In genomic region chr3:197465996-197466549, GRCh38 we compare ENCODE assay signal across 14 cellular contexts.
DNase-seq lines count a peak whose midpoint lies in the region; ATAC-seq, FAIRE-seq and TF ChIP-seq lines count a peak whose summit lies in the region.
"Had no signal": no experiment of that assay in that cellular context is flagged by ENCODE, and none has a peak within 500 bp of the region (broad histone marks: within the 10 kb centered on the region; RNA-seq: fewer than 3 reads in every experiment).

No MANE protein-coding gene starts in this region.

- H3K27ac ChIP-seq in astrocyte (ENCODE audit: low read depth, low read length), result peak overlapping the region; percentile 71
- peak overlapping the region; percentile 58 for H3K27ac ChIP-seq in hepatocyte
- H3K27ac ChIP-seq in upper lobe of right lung, result no peak overlapping the region
- H3K27ac ChIP-seq: tibial artery had no signal

- peak; percentile 88 for ATAC-seq in activated naive CD8-positive, alpha-beta T cell treated with anti-CD3 and anti-CD28 coated beads, Interleukin-2, amount 50 U/mL, for 24 hours
- no peak for ATAC-seq in upper lobe of right lung
- no peak for ATAC-seq in Right ventricle myocardium superior (ENCODE audit: poor library complexity)
- ATAC-seq in HG03196 (IDR thresholded peaks at IDR 0.05; ENCODE audit: unreplicated experiment), result no peak
- ATAC-seq: T-cell had no signal

- no peaks in the 10 kb centered on the region for H3K27me3 ChIP-seq in astrocyte (ENCODE audit: insufficient read depth, low read length)
- H3K27me3 ChIP-seq in hepatocyte, result no peaks in the 10 kb centered on the region
- no peaks in the 10 kb centered on the region for H3K27me3 ChIP-seq in upper lobe of right lung

- 74% methylated on average over 3 of the region's 3 CpGs for WGBS in hepatocyte (ENCODE audit: low lambda C conversion rate, missing lambda C conversion rate)

- no peak for DNase-seq in activated naive CD8-positive, alpha-beta T cell treated with anti-CD3 and anti-CD28 coated beads, Interleukin-2, amount 50 U/mL, for 24 hours
- DNase-seq in activated naive CD8-positive, alpha-beta T cell treated with anti-CD3 and anti-CD28 coated beads for 36 hours, result no peak
- DNase-seq in astrocyte (ENCODE audit: low read depth), result peak; percentile 85
- no peak for DNase-seq in hepatocyte (ENCODE audit: low spot score)
- peak; percentile 1 for DNase-seq in upper lobe of right lung
- no peak for DNase-seq in Right ventricle myocardium superior
- DNase-seq in GF-D8 (lab: John Stamatoyannopoulos, UW), result no peak
- DNase-seq: central memory CD4-positive, alpha-beta T cell; NCI-H345; stimulated activated CD4-positive, alpha-beta T cell treated with anti-CD3 and anti-CD28 coated beads, Interleukin-4, amount 100 ng/mL, for 24 hours; T-cell; tibial artery had no signal

- TF ChIP-seq CTCF in astrocyte (IDR thresholded peaks at IDR 0.05; ENCODE audit: insufficient read depth, low read depth, low read length) (no peak), hepatocyte (IDR thresholded peaks at IDR 0.05; ENCODE audit: poor library complexity) (no peak), upper lobe of right lung (IDR thresholded peaks at IDR 0.05) (no peak)

- FAIRE-seq in astrocyte (lab: Jason Lieb, UNC), result peak; percentile 26

- no peaks in the 10 kb centered on the region for H3K36me3 Mint-ChIP-seq in activated naive CD8-positive, alpha-beta T cell treated with anti-CD3 and anti-CD28 coated beads, Interleukin-2, amount 50 U/mL, for 24 hours (ENCODE audit: low read depth)
- H3K36me3 Mint-ChIP-seq in activated naive CD8-positive, alpha-beta T cell treated with anti-CD3 and anti-CD28 coated beads for 36 hours, result no peaks in the 10 kb centered on the region
- H3K36me3 Mint-ChIP-seq in astrocyte (ENCODE audit: low read depth, unreplicated experiment), result no peaks in the 10 kb centered on the region
- H3K36me3 Mint-ChIP-seq: T-cell had no signal

- H3K4me3 Mint-ChIP-seq in activated naive CD8-positive, alpha-beta T cell treated with anti-CD3 and anti-CD28 coated beads, Interleukin-2, amount 50 U/mL, for 24 hours, result peak overlapping the region; percentile 27
- no peak overlapping the region for H3K4me3 Mint-ChIP-seq in activated naive CD8-positive, alpha-beta T cell treated with anti-CD3 and anti-CD28 coated beads for 36 hours
- peak overlapping the region; percentile 54 for H3K4me3 Mint-ChIP-seq in astrocyte (ENCODE audit: unreplicated experiment)
- H3K4me3 Mint-ChIP-seq: T-cell had no signal

- intact Hi-C loops in upper lobe of right lung (cut with DNase I) (no loop called here), Right ventricle myocardium superior (cut with DNase I) (no loop called here)

- no peaks in the 10 kb centered on the region for H3K9me3 Mint-ChIP-seq in activated naive CD8-positive, alpha-beta T cell treated with anti-CD3 and anti-CD28 coated beads, Interleukin-2, amount 50 U/mL, for 24 hours
- peaks cover under 1% of the 10 kb centered on the region for H3K9me3 Mint-ChIP-seq in activated naive CD8-positive, alpha-beta T cell treated with anti-CD3 and anti-CD28 coated beads for 36 hours
- no peaks in the 10 kb centered on the region for H3K9me3 Mint-ChIP-seq in astrocyte (ENCODE audit: unreplicated experiment)
- H3K9me3 Mint-ChIP-seq: neural crest cell, T-cell had no signal

- no peaks in the 10 kb centered on the region for H3K9me2 ChIP-seq in hepatocyte (replicated peaks; ENCODE audit: insufficient read depth)

- H3K4me1 ChIP-seq in astrocyte (ENCODE audit: insufficient read depth, low read length) (peaks cover 31% of the 10 kb centered on the region), hepatocyte (ENCODE audit: insufficient read depth) (peaks cover 37% of the 10 kb centered on the region), upper lobe of right lung (peaks cover 8% of the 10 kb centered on the region)

- peak overlapping the region; percentile 63 for H3K9ac ChIP-seq in astrocyte (ENCODE audit: low read length)

- H3K4me2 ChIP-seq in astrocyte (ENCODE audit: low read length) (peak overlapping the region; percentile 78), hepatocyte (no peak overlapping the region)

- H3K36me3 ChIP-seq in astrocyte (ENCODE audit: insufficient read depth, low read length) (no peaks in the 10 kb centered on the region), hepatocyte (replicated peaks; ENCODE audit: insufficient read depth, low read depth) (no peaks in the 10 kb centered on the region), upper lobe of right lung (no peaks in the 10 kb centered on the region)
- H3K36me3 ChIP-seq: tibial artery had no signal

- H3K9me3 ChIP-seq in astrocyte (ENCODE audit: insufficient read depth, low read depth, low read length) (no peaks in the 10 kb centered on the region), hepatocyte (ENCODE audit: low read depth) (no peaks in the 10 kb centered on the region), upper lobe of right lung (no peaks in the 10 kb centered on the region)
- H3K9me3 ChIP-seq: tibial artery had no signal

- H3K27me3 Mint-ChIP-seq in activated naive CD8-positive, alpha-beta T cell treated with anti-CD3 and anti-CD28 coated beads, Interleukin-2, amount 50 U/mL, for 24 hours, result peaks cover 42% of the 10 kb centered on the region
- H3K27me3 Mint-ChIP-seq in activated naive CD8-positive, alpha-beta T cell treated with anti-CD3 and anti-CD28 coated beads for 36 hours, result peaks cover 65% of the 10 kb centered on the region
- H3K27me3 Mint-ChIP-seq in astrocyte (ENCODE audit: low read depth, unreplicated experiment), result no peaks in the 10 kb centered on the region

- peak overlapping the region; percentile 79 for H3K27ac Mint-ChIP-seq in activated naive CD8-positive, alpha-beta T cell treated with anti-CD3 and anti-CD28 coated beads, Interleukin-2, amount 50 U/mL, for 24 hours
- H3K27ac Mint-ChIP-seq in activated naive CD8-positive, alpha-beta T cell treated with anti-CD3 and anti-CD28 coated beads for 36 hours, result no peak overlapping the region
- H3K27ac Mint-ChIP-seq in astrocyte (ENCODE audit: unreplicated experiment), result peak overlapping the region; percentile 85
- H3K27ac Mint-ChIP-seq: T-cell had no signal

- H4K20me1 ChIP-seq in astrocyte (ENCODE audit: insufficient read depth, low read length) (no peaks in the 10 kb centered on the region), hepatocyte (ENCODE audit: insufficient read depth, poor library complexity, severe bottlenecking) (no peaks in the 10 kb centered on the region)

- no peak overlapping the region for H3K4me3 ChIP-seq in astrocyte (ENCODE audit: insufficient read depth, low read depth, low read length)
- H3K4me3 ChIP-seq in hepatocyte, result no peak overlapping the region
- no peak overlapping the region for H3K4me3 ChIP-seq in upper lobe of right lung
- H3K4me3 ChIP-seq: tibial artery had no signal

- H3K79me2 ChIP-seq in astrocyte (ENCODE audit: insufficient read depth, low read length) (no peaks in the 10 kb centered on the region), hepatocyte (no peaks in the 10 kb centered on the region)

- no peak overlapping the region for H2AFZ ChIP-seq in astrocyte (ENCODE audit: low read depth, low read length)
- H2AFZ ChIP-seq in hepatocyte, result no peak overlapping the region

- peaks cover 43% of the 10 kb centered on the region for H3K4me1 Mint-ChIP-seq in activated naive CD8-positive, alpha-beta T cell treated with anti-CD3 and anti-CD28 coated beads, Interleukin-2, amount 50 U/mL, for 24 hours
- peaks cover 28% of the 10 kb centered on the region for H3K4me1 Mint-ChIP-seq in activated naive CD8-positive, alpha-beta T cell treated with anti-CD3 and anti-CD28 coated beads for 36 hours
- H3K4me1 Mint-ChIP-seq in astrocyte (ENCODE audit: low read depth, unreplicated experiment), result peaks cover 42% of the 10 kb centered on the region

Comparison
In these comparisons a context has a peak if more than half of its experiments do, and no peak if none do; other contexts are left out.
1. DNase-seq: peak in astrocyte (single experiment) and upper lobe of right lung (single experiment); none in activated naive CD8-positive, alpha-beta T cell treated with anti-CD3 and anti-CD28 coated beads, Interleukin-2, amount 50 U/mL, for 24 hours (single experiment), activated naive CD8-positive, alpha-beta T cell treated with anti-CD3 and anti-CD28 coated beads for 36 hours (single experiment), hepatocyte (single experiment), Right ventricle myocardium superior (single experiment) and GF-D8 (single experiment).